Comparison of ENCODE assay signal across 24 cellular contexts in the genomic region with DNA sequence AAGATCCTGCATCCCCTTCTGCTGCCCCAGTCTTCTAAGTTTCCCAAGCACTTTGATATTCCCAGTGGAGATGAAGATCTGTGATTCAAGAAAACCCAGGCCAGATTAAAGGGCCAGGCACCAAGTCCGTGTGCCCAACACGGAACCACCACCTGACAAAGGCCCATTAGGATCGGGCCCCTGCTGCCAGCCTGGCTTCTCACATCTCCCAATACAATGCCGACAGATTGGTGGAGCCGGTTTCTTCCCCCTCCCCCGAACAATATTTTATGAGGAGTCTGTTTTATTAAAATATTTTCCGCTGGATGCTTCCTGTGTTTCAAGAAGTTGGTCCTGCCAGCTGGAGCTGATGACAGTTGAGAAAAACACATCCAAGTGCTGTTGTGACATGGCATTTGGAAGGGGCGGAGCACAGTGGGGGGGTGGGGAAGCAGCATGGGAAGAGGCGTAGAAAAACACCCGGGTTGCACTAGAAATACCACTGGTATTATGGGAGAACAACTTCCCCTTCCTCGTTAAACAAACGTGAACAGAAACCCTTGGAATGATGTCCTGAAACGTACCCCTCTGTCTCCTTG. TPM values are rescaled to one million over a fixed set of nuclear protein-coding genes. Genes with fewer than 3 reads are reported as not detected.
DNase-seq lines count a peak whose midpoint lies in the region; ATAC-seq and TF ChIP-seq lines count a peak whose summit lies in the region.
"Had no signal": no experiment of that assay in that cellular context is flagged by ENCODE, and none has a peak within 500 bp of the region (broad histone marks: within the 10 kb centered on the region; RNA-seq: fewer than 3 reads in every experiment).

No MANE protein-coding gene starts in this region.

- H3K9me1 ChIP-seq in IMR-90 (ENCODE audit: insufficient read depth, low read length): no peaks in the 10 kb centered on the region

- H3K56ac ChIP-seq in IMR-90 (ENCODE audit: extremely low read depth, insufficient read depth, low read length): no peak overlapping the region

- H3K4me1 ChIP-seq in IMR-90 (ENCODE audit: control insufficient read depth, insufficient read depth, low read length) (no peaks in the 10 kb centered on the region; the same call in 1 of the 2 replicates), subcutaneous abdominal adipose tissue (ENCODE audit: control insufficient read depth in 5 of 5, insufficient read depth in 5 of 5, low read length in 5 of 5) (peaks cover 0 to 15% (median 13%) of the 10 kb centered on the region in 5 donors)
- no peaks in the 10 kb centered on the region for H3K4me1 ChIP-seq in CD8-positive, alpha-beta T cell (ENCODE audit: insufficient read depth, low read length)
- H3K4me1 ChIP-seq: transverse colon had no signal

- no peak overlapping the region for H3K4ac ChIP-seq in IMR-90 (ENCODE audit: low read depth, low read length)

- H4K20me1 ChIP-seq in IMR-90 (ENCODE audit: insufficient read depth, low read length): no peaks in the 10 kb centered on the region

- H3K4me2 ChIP-seq in IMR-90 (ENCODE audit: low read depth, low read length): no peak overlapping the region; the same call in 1 of the 2 replicates
- H3K4me2 ChIP-seq: GM23338 had no signal

- CTCF ChIA-PET in IMR-90 (lab: Yijun Ruan, JAX) (interaction anchor here (0.6 kb wide), 2 partner anchors 15 to 45 kb away, joined by 3 read pairs; no protein-coding TSS in a partner anchor), WTC11 (lab: Charles Lee) (interaction anchor here (1.1 to 2.1 kb wide), 10 partner anchors 10 to 640 kb away, joined by 3 to 11 read pairs (median 8); no protein-coding TSS in a partner anchor)
- CTCF ChIA-PET in CD8-positive, alpha-beta T cell (lab: Charles Lee): no interaction called here

- no peak overlapping the region for H2BK120ac ChIP-seq in IMR-90 (ENCODE audit: low read depth, low read length)

- H3K4me3 Mint-ChIP-seq in WTC11: no peak overlapping the region
- H3K4me3 Mint-ChIP-seq in CD8-positive, alpha-beta T cell: no peak overlapping the region
- H3K4me3 Mint-ChIP-seq: activated CD4-positive, alpha-beta memory T cell treated with anti-CD3 and anti-CD28 coated beads for 36 hours; activated naive CD4-positive, alpha-beta T cell treated with anti-CD3 and anti-CD28 coated beads, Interleukin-2, amount 50 U/mL, for 24 hours; activated T-helper 17 cell treated with anti-CD3 and anti-CD28 coated beads, Interleukin-2, amount 50 U/mL, for 72 hours; CD4-positive, alpha-beta T cell; central memory CD8-positive, alpha-beta T cell; GM23338; HFFc6; naive B cell; stimulated activated naive CD8-positive, alpha-beta T cell treated with anti-CD3 and anti-CD28 coated beads, Interleukin-15, Interleukin-2, amounts not matched to agents 100 ng/mL and 50 ng/mL, for 24 hours had no signal

- no peak overlapping the region for H4K91ac ChIP-seq in IMR-90 (ENCODE audit: insufficient read depth, low read depth, low read length)

- no peaks in the 10 kb centered on the region for H3K36me3 Mint-ChIP-seq in WTC11
- peaks cover 9% of the 10 kb centered on the region for H3K36me3 Mint-ChIP-seq in CD8-positive, alpha-beta T cell
- H3K36me3 Mint-ChIP-seq: activated naive CD4-positive, alpha-beta T cell treated with anti-CD3 and anti-CD28 coated beads, Interleukin-2, amount 50 U/mL, for 24 hours; naive B cell had no signal

- H3K4me3 ChIP-seq in IMR-90 (ENCODE audit: insufficient read depth, low read depth, low read length) (no peak overlapping the region), subcutaneous abdominal adipose tissue (ENCODE audit: low read depth in 1 of 5, low read length in 5 of 5) (peak overlapping the region in 1 of 5 donors; percentile 46)
- no peak overlapping the region for H3K4me3 ChIP-seq in CD8-positive, alpha-beta T cell (ENCODE audit: low read depth, low read length)
- H3K4me3 ChIP-seq: GM23338, MG63, transverse colon had no signal

- H3K9ac ChIP-seq in IMR-90 (ENCODE audit: low read depth, low read length) (no peak overlapping the region), subcutaneous abdominal adipose tissue (ENCODE audit: low read length in 5 of 5) (peak overlapping the region in 1 of 5 donors; percentile 28)

- intact Hi-C loops in IMR-90 (cut with micrococcal nuclease) (loop anchor here (10.0 kb wide), 1 partner anchor 234 kb away; no protein-coding TSS in a partner anchor), left cardiac atrium (cut with DNase I) (no loop called here)
- intact Hi-C loops in CD8-positive, alpha-beta T cell (cut with DNase I, micrococcal nuclease): loop anchor here (10.0 kb wide), 2 partner anchors 894 to 1134 kb away; no protein-coding TSS in a partner anchor

- H3K14ac ChIP-seq in IMR-90 (replicated peaks; ENCODE audit: low read depth, low read length): no peak overlapping the region

- no peak overlapping the region for H4K8ac ChIP-seq in IMR-90 (ENCODE audit: low read depth in 2 of 2, low read length in 2 of 2)

- H3K27ac ChIP-seq in IMR-90 (ENCODE audit: insufficient read depth, low read length): no peak overlapping the region
- peak overlapping the region; percentile 30 for H3K27ac ChIP-seq in subcutaneous abdominal adipose tissue (ENCODE audit: low read depth, low read length)
- H3K27ac ChIP-seq in CD8-positive, alpha-beta T cell (ENCODE audit: low read depth, low read length): no peak overlapping the region
- H3K27ac ChIP-seq: transverse colon had no signal

- H3K36me3 ChIP-seq in IMR-90 (ENCODE audit: control insufficient read depth, insufficient read depth, low read length) (no peaks in the 10 kb centered on the region), subcutaneous abdominal adipose tissue (ENCODE audit: control insufficient read depth in 5 of 5, insufficient read depth in 5 of 5, low read length in 5 of 5) (peaks cover 0 to 21% (median 4%) of the 10 kb centered on the region in 5 donors)
- H3K36me3 ChIP-seq in CD8-positive, alpha-beta T cell (ENCODE audit: insufficient read depth, low read length): no peaks in the 10 kb centered on the region
- H3K36me3 ChIP-seq: MG63, transverse colon had no signal

- no peak overlapping the region for H3K18ac ChIP-seq in IMR-90 (ENCODE audit: low read depth, low read length)

- no peaks in the 10 kb centered on the region; the same call in 1 of the 2 replicates for H3K4me1 Mint-ChIP-seq in WTC11
- H3K4me1 Mint-ChIP-seq in CD8-positive, alpha-beta T cell (ENCODE audit: low read depth): peaks cover 1% of the 10 kb centered on the region
- H3K4me1 Mint-ChIP-seq: activated T-helper 17 cell treated with anti-CD3 and anti-CD28 coated beads, Interleukin-2, amount 50 U/mL, for 72 hours; central memory CD8-positive, alpha-beta T cell; naive B cell had no signal

- TF ChIP-seq RAD21 in IMR-90 (IDR thresholded peaks at IDR 0.05; ENCODE audit: low read length): no peak

- DNase-seq in IMR-90 (no peak), WTC11 (ENCODE audit: low spot score) (no peak), left cardiac atrium (no peak), D341Med (ENCODE audit: low spot score) (no peak)
- no peak for DNase-seq in stimulated activated CD4-positive, alpha-beta T cell treated with anti-CD3 and anti-CD28 coated beads, Interleukin-4, amount 100 ng/mL, for 24 hours
- no peak for DNase-seq in CD8-positive, alpha-beta T cell
- DNase-seq: activated CD4-positive, alpha-beta memory T cell treated with anti-CD3 and anti-CD28 coated beads for 36 hours; activated CD8-positive, alpha-beta memory T cell treated with anti-CD3 and anti-CD28 coated beads, Interleukin-2, amount 50 U/mL, for 48 hours; CD4-positive, alpha-beta T cell; HFFc6; MG63; naive B cell; NCI-H748 treated with DMSO at 0.1 percent for 48 hours; SIG-M5; transverse colon had no signal

- TF ChIP-seq POLR2A in IMR-90 (IDR thresholded peaks at IDR 0.05; ENCODE audit: low read depth, low read length): no peak

- H2AK5ac ChIP-seq in IMR-90 (ENCODE audit: low read depth, low read length): no peak overlapping the region

- BruUV-seq in IMR-90 (replicated peaks; lab: Mats Ljungman, UMichigan): no TSS peak

- POLR2A ChIA-PET in IMR-90 (lab: Charles Lee; ENCODE audit: unreplicated experiment) (no interaction called here), WTC11 (lab: Charles Lee) (no interaction called here)
- POLR2A ChIA-PET in CD8-positive, alpha-beta T cell (lab: Charles Lee): no interaction called here

- no peak overlapping the region for H2BK15ac ChIP-seq in IMR-90 (ENCODE audit: low read depth, low read length)

- peak; percentile 26 for ATAC-seq in IMR-90 (ENCODE audit: low read depth)
- no peak for ATAC-seq in WTC11
- peak; percentile 64 to 88 for ATAC-seq in left cardiac atrium
- ATAC-seq in HG03045 (IDR thresholded peaks at IDR 0.05; ENCODE audit: unreplicated experiment): no peak
- ATAC-seq in CD8-positive, alpha-beta T cell: no peak
- ATAC-seq: activated CD4-positive, CD25-positive, alpha-beta regulatory T cell treated with anti-CD3 and anti-CD28 coated beads, Interleukin-2, amount 50 U/mL, for 24 hours; activated T-helper 17 cell treated with anti-CD3 and anti-CD28 coated beads, Interleukin-2, amount 50 U/mL, for 72 hours had no signal

- in situ Hi-C loops in IMR-90 (cut with MboI; ENCODE audit: low sequenced_read_pairs): loop anchor here (10.0 kb wide), 1 partner anchor 914 kb away; no protein-coding TSS in a partner anchor

- TF ChIP-seq CTCF in IMR-90 (conservative IDR thresholded peaks at IDR 0.05; ENCODE audit: low read depth, low read length) (no peak), WTC11 (IDR thresholded peaks at IDR 0.05) (no peak)
- TF ChIP-seq CTCF in CD8-positive, alpha-beta T cell (IDR thresholded peaks at IDR 0.05): no peak

- no peaks in the 10 kb centered on the region for H3K9me3 Mint-ChIP-seq in WTC11
- no peaks in the 10 kb centered on the region for H3K9me3 Mint-ChIP-seq in CD8-positive, alpha-beta T cell
- H3K9me3 Mint-ChIP-seq: activated CD4-positive, alpha-beta memory T cell treated with anti-CD3 and anti-CD28 coated beads for 36 hours; activated naive CD4-positive, alpha-beta T cell treated with anti-CD3 and anti-CD28 coated beads, Interleukin-2, amount 50 U/mL, for 24 hours; activated T-helper 17 cell treated with anti-CD3 and anti-CD28 coated beads, Interleukin-2, amount 50 U/mL, for 72 hours; CD4-positive, alpha-beta T cell; central memory CD8-positive, alpha-beta T cell; GM23338; HFFc6; naive B cell; stimulated activated naive CD8-positive, alpha-beta T cell treated with anti-CD3 and anti-CD28 coated beads, Interleukin-15, Interleukin-2, amounts not matched to agents 100 ng/mL and 50 ng/mL, for 24 hours had no signal

- peak overlapping the region; percentile 65; the same call in 1 of the 2 replicates for H3K27ac Mint-ChIP-seq in WTC11
- H3K27ac Mint-ChIP-seq in CD8-positive, alpha-beta T cell: no peak overlapping the region
- H3K27ac Mint-ChIP-seq: activated CD4-positive, alpha-beta memory T cell treated with anti-CD3 and anti-CD28 coated beads for 36 hours; activated naive CD4-positive, alpha-beta T cell treated with anti-CD3 and anti-CD28 coated beads, Interleukin-2, amount 50 U/mL, for 24 hours; activated T-helper 17 cell treated with anti-CD3 and anti-CD28 coated beads, Interleukin-2, amount 50 U/mL, for 72 hours; CD4-positive, alpha-beta T cell; GM23338; HFFc6; naive B cell; stimulated activated naive CD8-positive, alpha-beta T cell treated with anti-CD3 and anti-CD28 coated beads, Interleukin-15, Interleukin-2, amounts not matched to agents 100 ng/mL and 50 ng/mL, for 24 hours had no signal

- H3K27me3 ChIP-seq in IMR-90 (ENCODE audit: control insufficient read depth, insufficient read depth, low read length) (no peaks in the 10 kb centered on the region), subcutaneous abdominal adipose tissue (ENCODE audit: control insufficient read depth in 5 of 5, insufficient read depth in 4 of 5, low read length in 5 of 5) (no peaks in the 10 kb centered on the region)
- no peaks in the 10 kb centered on the region for H3K27me3 ChIP-seq in CD8-positive, alpha-beta T cell (ENCODE audit: insufficient read depth, low read length)
- H3K27me3 ChIP-seq: MG63, transverse colon had no signal

- no peak overlapping the region for H2AFZ ChIP-seq in IMR-90 (replicated peaks; ENCODE audit: low read length, poor library complexity)
- H2AFZ ChIP-seq: GM23338 had no signal

- 14% methylated on average over 1 of the region's 13 CpGs; no CpG with 5 or more reads in 1 of the 2 experiments for WGBS in IMR-90 (ENCODE audit: extremely low coverage in 2 of 2, insufficient read length in 1 of 2), 2 experiments

- no peak overlapping the region for H3K23ac ChIP-seq in IMR-90 (ENCODE audit: low read depth, low read length)

- H3K79me1 ChIP-seq in IMR-90 (ENCODE audit: low read depth in 1 of 2, low read length in 2 of 2): no peaks in the 10 kb centered on the region

- dilution Hi-C loops in IMR-90 (cut with HindIII; ENCODE audit: low sequenced_read_pairs, unreplicated experiment): no loop called here

- no peak overlapping the region for H2BK5ac ChIP-seq in IMR-90 (ENCODE audit: low read depth, low read length, poor library complexity, severe bottlenecking)

- H2BK20ac ChIP-seq in IMR-90 (ENCODE audit: low read depth, low read length): no peak overlapping the region

- no peaks in the 10 kb centered on the region for H3K27me3 Mint-ChIP-seq in WTC11 (ENCODE audit: low read depth)
- H3K27me3 Mint-ChIP-seq in CD8-positive, alpha-beta T cell (ENCODE audit: low read depth): no peaks in the 10 kb centered on the region
- H3K27me3 Mint-ChIP-seq: activated CD4-positive, alpha-beta memory T cell treated with anti-CD3 and anti-CD28 coated beads for 36 hours; activated naive CD4-positive, alpha-beta T cell treated with anti-CD3 and anti-CD28 coated beads, Interleukin-2, amount 50 U/mL, for 24 hours; activated T-helper 17 cell treated with anti-CD3 and anti-CD28 coated beads, Interleukin-2, amount 50 U/mL, for 72 hours; CD4-positive, alpha-beta T cell; central memory CD8-positive, alpha-beta T cell; naive B cell; stimulated activated naive CD8-positive, alpha-beta T cell treated with anti-CD3 and anti-CD28 coated beads, Interleukin-15, Interleukin-2, amounts not matched to agents 100 ng/mL and 50 ng/mL, for 24 hours had no signal

- H3K9me3 ChIP-seq in IMR-90 (ENCODE audit: control insufficient read depth, insufficient read depth, low read length) (no peaks in the 10 kb centered on the region), subcutaneous abdominal adipose tissue (ENCODE audit: control insufficient read depth in 5 of 5, low read length in 5 of 5) (no peaks in the 10 kb centered on the region)
- no peaks in the 10 kb centered on the region for H3K9me3 ChIP-seq in CD8-positive, alpha-beta T cell (ENCODE audit: low read length)
- H3K9me3 ChIP-seq: MG63, transverse colon had no signal

- H2AK9ac ChIP-seq in IMR-90 (replicated peaks; ENCODE audit: low read depth, low read length, poor library complexity): no peak overlapping the region

- H4K5ac ChIP-seq in IMR-90 (ENCODE audit: low read depth, low read length): no peak overlapping the region

RNA-seq across cellular contexts. Expression of gene CRB2, which starts 45.0 kb away (rescaled TPM):
- total RNA-seq in IMR-90 (2012; rRNA removed): not detected in 2 replicates
- polyA plus RNA-seq in IMR-90 (2012; rRNA removed): not detected in 2 replicates
- polyA plus RNA-seq in IMR-90 (2012; cell fraction: cytosol; rRNA removed): not detected in 2 replicates
- 0.03 TPM in 1 of 2 replicates, not detected in the other for polyA plus RNA-seq in IMR-90 (2012; cell fraction: nucleus; rRNA removed; ENCODE audit: low replicate concordance)
- 1.8 to 3.5 TPM (median 2.4 TPM) in 3 replicates for total RNA-seq in WTC11 (2021)
- 1 to 10 TPM; 1.3 to 2.2 TPM for total RNA-seq in left cardiac atrium
- not detected for total RNA-seq in CD8-positive, alpha-beta T cell
- total RNA-seq: activated CD4-positive, alpha-beta memory T cell treated with anti-CD3 and anti-CD28 coated beads for 36 hours; CD4-positive, alpha-beta T cell; fibroblast of villous mesenchyme; HFFc6 had no signal

Comparison
In these comparisons a context has a peak if more than half of its experiments do, and no peak if none do; other contexts are left out.
1. ATAC-seq: peak in IMR-90 (single experiment) and left cardiac atrium (2 of 2); none in WTC11 (single experiment), HG03045 (single experiment) and CD8-positive, alpha-beta T cell (single experiment).
2. intact Hi-C loops: an anchor here in IMR-90 (10.0 kb wide) and CD8-positive, alpha-beta T cell (10.0 kb wide); none called in left cardiac atrium.